8 cellular contexts compared by ENCODE assay signal in genomic region chr1:67766117-67766978, GRCh38.
DNase-seq lines count a peak whose midpoint lies in the region; ATAC-seq, FAIRE-seq and TF ChIP-seq lines count a peak whose summit lies in the region.

No MANE protein-coding gene starts in this region.

- H3K27me3 Mint-ChIP-seq in nephron progenitor cell (ENCODE audit: low read depth, poor library complexity), result peaks cover 11% of the 10 kb centered on the region

- peaks cover 39% of the 10 kb centered on the region for H3K4me1 Mint-ChIP-seq in nephron progenitor cell

- no peaks in the 10 kb centered on the region for H3K9me3 Mint-ChIP-seq in nephron progenitor cell

- H3K4me3 Mint-ChIP-seq in nephron progenitor cell, result peak overlapping the region; percentile 52

- no peaks in the 10 kb centered on the region for H3K36me3 Mint-ChIP-seq in nephron progenitor cell (ENCODE audit: low read depth)

- DNase-seq in Daoy (ENCODE audit: low read depth), result peak; percentile 91
- peak; percentile 86 for DNase-seq in HCEC 1CT
- peak; percentile 45 for DNase-seq in NCI-H460 (ENCODE audit: extremely low read depth, low read depth)
- DNase-seq in activated CD8-positive, alpha-beta memory T cell treated with anti-CD3 and anti-CD28 coated beads, Interleukin-2, amount 50 U/mL, for 4 hours, result peak; percentile 25
- DNase-seq in fibroblast of pulmonary artery (ENCODE audit: low read depth), result peak; percentile 71
- DNase-seq in nephron progenitor cell, result peak; percentile 62
- peak; percentile 41 for DNase-seq in urothelium cell line (ENCODE audit: low spot score)

- ATAC-seq in HG03469 (IDR thresholded peaks at IDR 0.05; ENCODE audit: unreplicated experiment), result no peak

- TF ChIP-seq CTCF in fibroblast of pulmonary artery (IDR thresholded peaks at IDR 0.05; ENCODE audit: low read length, missing control alignments), result peak; percentile 71
- TF ChIP-seq CTCF in nephron progenitor cell (IDR thresholded peaks at IDR 0.05), result peak; percentile 64

- peak overlapping the region; percentile 32 for H3K4me3 ChIP-seq in fibroblast of pulmonary artery (replicated peaks; ENCODE audit: low read depth, low read length)

- FAIRE-seq in urothelium cell line (lab: Jason Lieb, UNC), result no peak

- no peak overlapping the region for H3K27ac Mint-ChIP-seq in nephron progenitor cell

Comparison
In these comparisons a context has a peak if more than half of its experiments do, and no peak if none do; other contexts are left out.
1. DNase-seq: peak in every context shown above with its lines; median percentile 91 in Daoy; 86 in HCEC 1CT; 71 in fibroblast of pulmonary artery; 62 in nephron progenitor cell; 45 in NCI-H460; 41 in urothelium cell line; 25 in activated CD8-positive, alpha-beta memory T cell treated with anti-CD3 and anti-CD28 coated beads, Interleukin-2, amount 50 U/mL, for 4 hours.